ENCODE assay signal across 16 cellular contexts in genomic region chr14:68891851-68892660, GRCh38.
A peak's percentile ranks its signal among the peaks of the same experiment; 100 is the strongest.
DNase-seq lines count a peak whose midpoint lies in the region; ATAC-seq and TF ChIP-seq lines count a peak whose summit lies in the region.
"Had no signal": no experiment of that assay in that cellular context is flagged by ENCODE, and none has a peak within 500 bp of the region (broad histone marks: within the 10 kb centered on the region; RNA-seq: fewer than 3 reads in every experiment).

No MANE protein-coding gene starts in this region.

- no peaks in the 10 kb centered on the region for H3K27me3 Mint-ChIP-seq in activated T-cell treated with anti-CD3 and anti-CD28 coated beads, Interleukin-2, amount 50 U/mL, for 24 hours
- H3K27me3 Mint-ChIP-seq in activated CD4-positive, alpha-beta memory T cell treated with anti-CD3 and anti-CD28 coated beads for 36 hours: no peaks in the 10 kb centered on the region
- H3K27me3 Mint-ChIP-seq: activated naive CD8-positive, alpha-beta T cell treated with anti-CD3 and anti-CD28 coated beads, Interleukin-2, amount 10 ng/mL, durations not matched to agents 7 days and 5 days; naive thymus-derived CD4-positive, alpha-beta T cell had no signal

- H3K9ac ChIP-seq in mesendoderm (ENCODE audit: low read length): no peak overlapping the region

- H3K79me1 ChIP-seq in mesendoderm (ENCODE audit: low read length): no peaks in the 10 kb centered on the region

- H3K23ac ChIP-seq in mesendoderm (ENCODE audit: low read length): no peak overlapping the region

- POLR2A ChIA-PET in activated CD4-positive, alpha-beta memory T cell treated with anti-CD3 and anti-CD28 coated beads for 36 hours (lab: Charles Lee): no interaction called here

- H3K79me2 ChIP-seq in mesendoderm (ENCODE audit: control insufficient read depth, insufficient read depth, low read length): no peaks in the 10 kb centered on the region

- H3K4me2 ChIP-seq in mesendoderm (ENCODE audit: low read length): no peak overlapping the region

- no peak overlapping the region for H2BK5ac ChIP-seq in mesendoderm (ENCODE audit: low read length)

- peaks cover 9% of the 10 kb centered on the region for H3K4me1 Mint-ChIP-seq in activated T-cell treated with anti-CD3 and anti-CD28 coated beads, Interleukin-2, amount 50 U/mL, for 24 hours (ENCODE audit: low read depth)
- H3K4me1 Mint-ChIP-seq in activated CD4-positive, alpha-beta memory T cell treated with anti-CD3 and anti-CD28 coated beads for 36 hours (ENCODE audit: low read depth): peaks cover 5% of the 10 kb centered on the region
- H3K4me1 Mint-ChIP-seq: activated CD8-positive, alpha-beta memory T cell treated with anti-CD3 and anti-CD28 coated beads, Interleukin-2, amount 10 ng/mL, durations not matched to agents 7 days and 5 days; activated naive CD8-positive, alpha-beta T cell treated with anti-CD3 and anti-CD28 coated beads, Interleukin-2, amount 10 ng/mL, durations not matched to agents 7 days and 5 days had no signal

- no peak overlapping the region for H4K5ac ChIP-seq in mesendoderm (ENCODE audit: low read length)

- no peak for TF ChIP-seq CTCF in cardiac fibroblast (IDR thresholded peaks at IDR 0.05; ENCODE audit: low read depth, low read length)
- TF ChIP-seq CTCF in tibial artery (IDR thresholded peaks at IDR 0.05): no peak

- H3K4ac ChIP-seq in mesendoderm (ENCODE audit: low read depth, low read length): no peak overlapping the region

- H3K56ac ChIP-seq in mesendoderm (ENCODE audit: low read length): no peak overlapping the region

- intact Hi-C loops in tibial artery (cut with DNase I; ENCODE audit: low total_unique reads): no loop called here
- intact Hi-C loops in activated CD4-positive, alpha-beta memory T cell treated with anti-CD3 and anti-CD28 coated beads for 36 hours (cut with micrococcal nuclease): no loop called here

- peaks cover 26% of the 10 kb centered on the region for H3K36me3 ChIP-seq in mesendoderm (ENCODE audit: control insufficient read depth, insufficient read depth, low read length)
- peaks cover 72 to 96% (median 81%) of the 10 kb centered on the region in 3 donors for H3K36me3 ChIP-seq in tibial artery

- H3K4me1 ChIP-seq in mesendoderm (ENCODE audit: control insufficient read depth, low read depth, low read length) (no peaks in the 10 kb centered on the region), tibial artery (peaks cover 0 to 78% (median 29%) of the 10 kb centered on the region in 4 donors)
- H3K4me1 ChIP-seq: foreskin keratinocyte, testis had no signal

- no peak overlapping the region for H2BK120ac ChIP-seq in mesendoderm (ENCODE audit: low read depth, low read length)

- no peak for ATAC-seq in HG02973 (IDR thresholded peaks at IDR 0.05; ENCODE audit: unreplicated experiment)
- ATAC-seq: activated CD8-positive, alpha-beta memory T cell treated with anti-CD3 and anti-CD28 coated beads, Interleukin-2, amount 10 ng/mL, durations not matched to agents 7 days and 5 days; foreskin keratinocyte; naive thymus-derived CD4-positive, alpha-beta T cell had no signal

- H3K27ac ChIP-seq in mesendoderm (ENCODE audit: low read depth, low read length) (no peak overlapping the region), tibial artery (peak overlapping the region; percentile 80 to 100)
- H3K27ac ChIP-seq: 22Rv1, foreskin keratinocyte, testis had no signal

- no peak overlapping the region for H2AK5ac ChIP-seq in mesendoderm (ENCODE audit: low read length)

- H3K9me3 Mint-ChIP-seq in activated T-cell treated with anti-CD3 and anti-CD28 coated beads, Interleukin-2, amount 50 U/mL, for 24 hours: no peaks in the 10 kb centered on the region
- H3K9me3 Mint-ChIP-seq in activated CD4-positive, alpha-beta memory T cell treated with anti-CD3 and anti-CD28 coated beads for 36 hours: no peaks in the 10 kb centered on the region
- H3K9me3 Mint-ChIP-seq: activated naive CD8-positive, alpha-beta T cell treated with anti-CD3 and anti-CD28 coated beads, Interleukin-2, amount 10 ng/mL, durations not matched to agents 7 days and 5 days; naive thymus-derived CD4-positive, alpha-beta T cell had no signal

- H3K36me3 Mint-ChIP-seq in activated T-cell treated with anti-CD3 and anti-CD28 coated beads, Interleukin-2, amount 50 U/mL, for 24 hours (ENCODE audit: low read depth): peaks cover 93% of the 10 kb centered on the region
- H3K36me3 Mint-ChIP-seq in activated CD4-positive, alpha-beta memory T cell treated with anti-CD3 and anti-CD28 coated beads for 36 hours: peaks cover 10% of the 10 kb centered on the region
- H3K36me3 Mint-ChIP-seq: activated CD8-positive, alpha-beta memory T cell treated with anti-CD3 and anti-CD28 coated beads, Interleukin-2, amount 10 ng/mL, durations not matched to agents 7 days and 5 days had no signal

- H3K27ac Mint-ChIP-seq in activated T-cell treated with anti-CD3 and anti-CD28 coated beads, Interleukin-2, amount 50 U/mL, for 24 hours: peak overlapping the region; percentile 36
- no peak overlapping the region for H3K27ac Mint-ChIP-seq in activated CD4-positive, alpha-beta memory T cell treated with anti-CD3 and anti-CD28 coated beads for 36 hours
- H3K27ac Mint-ChIP-seq: activated CD8-positive, alpha-beta memory T cell treated with anti-CD3 and anti-CD28 coated beads, Interleukin-2, amount 10 ng/mL, durations not matched to agents 7 days and 5 days; activated naive CD8-positive, alpha-beta T cell treated with anti-CD3 and anti-CD28 coated beads, Interleukin-2, amount 10 ng/mL, durations not matched to agents 7 days and 5 days had no signal

- H3K27me3 ChIP-seq in mesendoderm (ENCODE audit: insufficient read depth, low read length, poor library complexity) (no peaks in the 10 kb centered on the region), tibial artery (no peaks in the 10 kb centered on the region)
- H3K27me3 ChIP-seq: foreskin keratinocyte, testis had no signal

- H3K4me3 ChIP-seq in cardiac fibroblast (replicated peaks in 1 of 2; ENCODE audit: low read depth in 2 of 2, low read length in 2 of 2) (no peak overlapping the region), mesendoderm (ENCODE audit: low read length) (no peak overlapping the region), tibial artery (no peak overlapping the region)
- H3K4me3 ChIP-seq: testis had no signal

- no peak overlapping the region for H3K4me3 Mint-ChIP-seq in activated T-cell treated with anti-CD3 and anti-CD28 coated beads, Interleukin-2, amount 50 U/mL, for 24 hours
- H3K4me3 Mint-ChIP-seq in activated CD4-positive, alpha-beta memory T cell treated with anti-CD3 and anti-CD28 coated beads for 36 hours: no peak overlapping the region
- H3K4me3 Mint-ChIP-seq: activated CD8-positive, alpha-beta memory T cell treated with anti-CD3 and anti-CD28 coated beads, Interleukin-2, amount 10 ng/mL, durations not matched to agents 7 days and 5 days; activated naive CD8-positive, alpha-beta T cell treated with anti-CD3 and anti-CD28 coated beads, Interleukin-2, amount 10 ng/mL, durations not matched to agents 7 days and 5 days; naive thymus-derived CD4-positive, alpha-beta T cell had no signal

- no peak overlapping the region for H3K18ac ChIP-seq in mesendoderm (ENCODE audit: low read length)

- H4K8ac ChIP-seq in mesendoderm (ENCODE audit: low read depth, low read length): no peak overlapping the region

- CTCF ChIA-PET in activated CD4-positive, alpha-beta memory T cell treated with anti-CD3 and anti-CD28 coated beads for 36 hours (lab: Charles Lee): interaction anchor here (0.7 kb wide), 1 partner anchor 48 kb away, joined by 3 read pairs; no protein-coding TSS in a partner anchor

- WGBS in mesendoderm (ENCODE audit: extremely low coverage, insufficient coverage, low lambda C conversion rate): no CpG with 5 or more reads among the region's 21 CpGs

- no peaks in the 10 kb centered on the region for H3K9me3 ChIP-seq in tibial artery
- H3K9me3 ChIP-seq: testis had no signal

- no peak for DNase-seq in activated T-cell treated with anti-CD3 and anti-CD28 coated beads, Interleukin-2, amount 50 U/mL, for 24 hours
- DNase-seq in activated T-cell treated with anti-CD3 and anti-CD28 coated beads, Interleukin-2, amount 50 U/mL, for 48 hours: no peak
- DNase-seq in cardiac fibroblast (ENCODE audit: low read depth in 2 of 2) (peak; percentile 19 to 64), mesendoderm (peak; percentile 80), tibial artery (peak in 1 of 2 donors; percentile 65), HK-2 (ENCODE audit: unreplicated experiment) (no peak)
- DNase-seq in activated CD4-positive, alpha-beta memory T cell treated with anti-CD3 and anti-CD28 coated beads for 36 hours: no peak
- DNase-seq: activated CD8-positive, alpha-beta memory T cell treated with anti-CD3 and anti-CD28 coated beads, Interleukin-2, amount 10 ng/mL, durations not matched to agents 7 days and 5 days; activated naive CD8-positive, alpha-beta T cell treated with anti-CD3 and anti-CD28 coated beads, Interleukin-2, amount 10 ng/mL, durations not matched to agents 7 days and 5 days; Calu3; naive thymus-derived CD4-positive, alpha-beta T cell; NK-92 treated with Interleukin-12 subunit alpha and Interleukin-12 subunit beta, amount 100 ng/mL, for 24 hours; testis had no signal

- no peak overlapping the region for H2BK15ac ChIP-seq in mesendoderm (replicated peaks; ENCODE audit: low read depth)

Comparison
In these comparisons a context has a peak if more than half of its experiments do, and no peak if none do; other contexts are left out.
1. DNase-seq: peak in cardiac fibroblast (2 of 2) and mesendoderm (single experiment); none in activated T-cell treated with anti-CD3 and anti-CD28 coated beads, Interleukin-2, amount 50 U/mL, for 24 hours (single experiment), activated T-cell treated with anti-CD3 and anti-CD28 coated beads, Interleukin-2, amount 50 U/mL, for 48 hours (0 of 2), activated CD4-positive, alpha-beta memory T cell treated with anti-CD3 and anti-CD28 coated beads for 36 hours (single experiment) and HK-2 (single experiment).